ENCODE assay signal across 1 cellular context in the genomic region with DNA sequence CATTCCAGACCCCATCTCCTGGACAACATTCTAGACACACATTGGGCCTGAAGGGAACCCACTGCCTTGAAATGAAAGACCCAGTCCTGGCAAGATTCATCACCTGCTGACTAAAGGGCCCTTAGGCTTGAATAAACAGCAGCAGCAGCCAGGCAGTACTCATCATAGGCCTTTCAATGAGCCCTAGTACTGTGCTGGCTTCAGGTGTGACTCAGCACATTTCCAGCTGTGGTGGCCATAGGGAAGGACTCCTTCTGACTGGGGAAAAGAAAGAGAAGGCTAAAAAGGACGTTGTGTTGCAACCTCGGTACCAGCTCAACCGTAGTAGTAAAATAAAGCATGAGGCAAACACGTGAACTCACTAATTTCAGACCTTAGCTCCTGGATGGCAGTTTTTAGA.
TF ChIP-seq lines count a peak whose summit lies in the region.

No MANE protein-coding gene starts in this region.

TF ChIP-seq in K562, 482 proteins besides CTCF, POLR2A, EP300 and RAD21 (continued from another document):
- TF ChIP-seq, protein P1, sequence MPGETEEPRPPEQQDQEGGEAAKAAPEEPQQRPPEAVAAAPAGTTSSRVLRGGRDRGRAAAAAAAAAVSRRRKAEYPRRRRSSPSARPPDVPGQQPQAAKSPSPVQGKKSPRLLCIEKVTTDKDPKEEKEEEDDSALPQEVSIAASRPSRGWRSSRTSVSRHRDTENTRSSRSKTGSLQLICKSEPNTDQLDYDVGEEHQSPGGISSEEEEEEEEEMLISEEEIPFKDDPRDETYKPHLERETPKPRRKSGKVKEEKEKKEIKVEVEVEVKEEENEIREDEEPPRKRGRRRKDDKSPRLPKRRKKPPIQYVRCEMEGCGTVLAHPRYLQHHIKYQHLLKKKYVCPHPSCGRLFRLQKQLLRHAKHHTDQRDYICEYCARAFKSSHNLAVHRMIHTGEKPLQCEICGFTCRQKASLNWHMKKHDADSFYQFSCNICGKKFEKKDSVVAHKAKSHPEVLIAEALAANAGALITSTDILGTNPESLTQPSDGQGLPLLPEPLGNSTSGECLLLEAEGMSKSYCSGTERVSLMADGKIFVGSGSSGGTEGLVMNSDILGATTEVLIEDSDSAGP (CRISPR knock-in tag; IDR thresholded peaks at IDR 0.05): no peak
- no peak for TF ChIP-seq PHF8 (IDR thresholded peaks at IDR 0.05; ENCODE audit: borderline replicate concordance, low read length)
